ENCODE assay signal across 29 cellular contexts in genomic region chr13:100148422-100148821, GRCh38. TPM values are rescaled to one million over a fixed set of nuclear protein-coding genes. Genes with fewer than 3 reads are reported as not detected.
DNase-seq lines count a peak whose midpoint lies in the region; ATAC-seq and TF ChIP-seq lines count a peak whose summit lies in the region.
"Had no signal": no experiment of that assay in that cellular context is flagged by ENCODE, and none has a peak within 500 bp of the region (broad histone marks: within the 10 kb centered on the region; RNA-seq: fewer than 3 reads in every experiment).

No MANE protein-coding gene starts in this region.

- H3K4me2 ChIP-seq in GM23338 = peak overlapping the region; percentile 27
- no peak overlapping the region for H3K4me2 ChIP-seq in mesendoderm (ENCODE audit: low read length)

- no peaks in the 10 kb centered on the region for H3K9me3 ChIP-seq in NT2/D1 (ENCODE audit: insufficient read depth, low read length)
- H3K9me3 ChIP-seq: BE2C had no signal

- H3K4me1 Mint-ChIP-seq in GM23338 = peaks cover 38% of the 10 kb centered on the region
- H3K4me1 Mint-ChIP-seq: CD14-positive monocyte; CD8-positive, alpha-beta memory T cell had no signal

- peak overlapping the region; percentile 90 for H3K27ac ChIP-seq in GM23338 (ENCODE audit: low read depth)
- no peak overlapping the region for H3K27ac ChIP-seq in mesendoderm (ENCODE audit: low read depth, low read length)
- H3K27ac ChIP-seq: RWPE1 had no signal

- H3K4ac ChIP-seq in mesendoderm (ENCODE audit: low read depth, low read length) = no peak overlapping the region

- H3K9ac ChIP-seq in NT2/D1 (ENCODE audit: insufficient read length, low read depth) (no peak overlapping the region), mesendoderm (ENCODE audit: low read length) (no peak overlapping the region)

- no peak overlapping the region for H3K4me3 ChIP-seq in GM23338
- H3K4me3 ChIP-seq in NT2/D1 (ENCODE audit: insufficient read length, low read depth) = no peak overlapping the region
- no peak overlapping the region for H3K4me3 ChIP-seq in mesendoderm (ENCODE audit: low read length)
- H3K4me3 ChIP-seq: HAP-1 had no signal

- WGBS in mesendoderm (ENCODE audit: extremely low coverage, insufficient coverage, low lambda C conversion rate) = no CpG with 5 or more reads among the region's 4 CpGs

- H3K4me3 Mint-ChIP-seq in GM23338 = peak overlapping the region; percentile 54; the same call in 2 of the 3 replicates
- H3K4me3 Mint-ChIP-seq: CD14-positive monocyte; CD8-positive, alpha-beta memory T cell; HFFc6 had no signal

- no peak overlapping the region for H4K8ac ChIP-seq in mesendoderm (ENCODE audit: low read depth, low read length)

- no peaks in the 10 kb centered on the region for H3K27me3 ChIP-seq in GM23338 (ENCODE audit: insufficient read depth)
- no peaks in the 10 kb centered on the region for H3K27me3 ChIP-seq in NT2/D1 (ENCODE audit: insufficient read depth, insufficient read length)
- H3K27me3 ChIP-seq in mesendoderm (ENCODE audit: insufficient read depth, low read length, poor library complexity) = no peaks in the 10 kb centered on the region
- H3K27me3 ChIP-seq: BE2C had no signal

- H3K27ac Mint-ChIP-seq in GM23338 = peak overlapping the region; percentile 86
- H3K27ac Mint-ChIP-seq: HFFc6 had no signal

- H3K79me2 ChIP-seq in GM23338 (replicated peaks; ENCODE audit: insufficient read depth) (peaks cover 12% of the 10 kb centered on the region; the same call in 1 of the 2 replicates), mesendoderm (ENCODE audit: control insufficient read depth, insufficient read depth, low read length) (no peaks in the 10 kb centered on the region)

- no peaks in the 10 kb centered on the region for H3K79me1 ChIP-seq in mesendoderm (ENCODE audit: low read length)

- no peak overlapping the region for H3K18ac ChIP-seq in mesendoderm (ENCODE audit: low read length)

- peak; percentile 98 for ATAC-seq in GM23338
- ATAC-seq in HG02588 (IDR thresholded peaks at IDR 0.05; ENCODE audit: unreplicated experiment) = no peak
- ATAC-seq in GM18861 (IDR thresholded peaks at IDR 0.05; ENCODE audit: unreplicated experiment) = no peak
- ATAC-seq: HepG2, Panc1 had no signal

- H3K56ac ChIP-seq in mesendoderm (ENCODE audit: low read length) = no peak overlapping the region

- H3K23ac ChIP-seq in mesendoderm (ENCODE audit: low read length) = no peak overlapping the region

- H2BK120ac ChIP-seq in mesendoderm (ENCODE audit: low read depth, low read length) = no peak overlapping the region

- H3F3A ChIP-seq in GM23338 (replicated peaks; ENCODE audit: low read depth) = no peaks in the 10 kb centered on the region

- H3K9me2 ChIP-seq in GM23338 (ENCODE audit: insufficient read depth) = no peaks in the 10 kb centered on the region

- peaks cover 6% of the 10 kb centered on the region; the same call in 1 of the 3 replicates for H3K9me3 Mint-ChIP-seq in GM23338

- no peak for TF ChIP-seq CTCF in GM23338 (conservative IDR thresholded peaks at IDR 0.05; ENCODE audit: low read depth in 2 of 2)

- peak; percentile 74 for DNase-seq in GM23338 (ENCODE audit: low spot score)
- peak; percentile 55 for DNase-seq in NT2/D1 (ENCODE audit: low read depth, low spot score)
- DNase-seq in iPS DF 19.7 (ENCODE audit: low read depth, low spot score) = peak; percentile 56
- DNase-seq in mesendoderm = peak; percentile 40
- no peak for DNase-seq in activated CD4-positive, alpha-beta T cell treated with anti-CD3 and anti-CD28 coated beads for 48 hours
- no peak for DNase-seq in activated CD8-positive, alpha-beta memory T cell treated with anti-CD3 and anti-CD28 coated beads, Interleukin-2, amount 50 U/mL, for 48 hours
- DNase-seq: 8988T; ACHN; BE2C; Calu3; CD8-positive, alpha-beta memory T cell; DMS153; DND-41; HFFc6; Karpas-422; NCI-H1092; NCI-H1417 treated with DMSO at 0.1 percent for 48 hours; NCI-H1694 treated with DMSO at 0.1 percent for 48 hours; NCI-H2081; NCI-H2227 treated with DMSO at 0.1 percent for 48 hours; NCI-H69; SHP77 had no signal

- H3K27me3 Mint-ChIP-seq in GM23338 (ENCODE audit: insufficient read depth, low read depth, poor library complexity) = no peaks in the 10 kb centered on the region
- H3K27me3 Mint-ChIP-seq: CD8-positive, alpha-beta memory T cell had no signal

- no peak overlapping the region for H4K5ac ChIP-seq in mesendoderm (ENCODE audit: low read length)

- H3K36me3 ChIP-seq in GM23338 (ENCODE audit: insufficient read depth) (no peaks in the 10 kb centered on the region), NT2/D1 (ENCODE audit: insufficient read depth, insufficient read length, low read length) (peaks cover 3% of the 10 kb centered on the region), mesendoderm (ENCODE audit: control insufficient read depth, insufficient read depth, low read length) (no peaks in the 10 kb centered on the region)
- H3K36me3 ChIP-seq: BE2C, HAP-1 had no signal

- H2AFZ ChIP-seq in GM23338 = no peak overlapping the region

- H3K36me3 Mint-ChIP-seq in GM23338 (ENCODE audit: low read depth) = peaks cover 17% of the 10 kb centered on the region

- H4K20me1 ChIP-seq in GM23338 (replicated peaks; ENCODE audit: insufficient read depth) = no peaks in the 10 kb centered on the region

- no peak overlapping the region for H2AK5ac ChIP-seq in mesendoderm (ENCODE audit: low read length)

- H2BK5ac ChIP-seq in mesendoderm (ENCODE audit: low read length) = no peak overlapping the region

- H2BK15ac ChIP-seq in mesendoderm (replicated peaks; ENCODE audit: low read depth) = no peak overlapping the region

- H3K4me1 ChIP-seq in GM23338 (ENCODE audit: insufficient read depth) = peaks cover 25% of the 10 kb centered on the region
- H3K4me1 ChIP-seq in NT2/D1 (ENCODE audit: insufficient read depth, insufficient read length) = no peaks in the 10 kb centered on the region
- H3K4me1 ChIP-seq in mesendoderm (ENCODE audit: control insufficient read depth, low read depth, low read length) = peaks cover 2% of the 10 kb centered on the region
- H3K4me1 ChIP-seq: BE2C had no signal

TF ChIP-seq in GM23338, 12 proteins besides CTCF, POLR2A, EP300 and RAD21 (continues in another document):
- no peak for TF ChIP-seq ZNF331 (CRISPR knock-in tag; IDR thresholded peaks at IDR 0.05; ENCODE audit: low read depth)
- peak; percentile 38; the same call in 1 of the 2 replicates for TF ChIP-seq CREB1 (CRISPR knock-in tag; IDR thresholded peaks at IDR 0.05; ENCODE audit: low read depth)
- peak; percentile 74; the same call in 1 of the 2 replicates for TF ChIP-seq NANOG (IDR thresholded peaks at IDR 0.05; ENCODE audit: borderline replicate concordance)

RNA-seq across cellular contexts. Expression of gene PCCA, which starts 59.5 kb away (rescaled TPM):
- total RNA-seq in GM23338 (2014; rRNA removed; shearing (Covaris generic)) = 46.6 and 75.7 TPM in 2 replicates
- 35.3 and 41.9 TPM in 2 replicates for polyA plus RNA-seq in GM23338 (2016; fragmentation: Nextera tagmentation; extraction: Ambion mirVana)
- 22.9 TPM for polyA plus RNA-seq in mesendoderm (2013, experiment 1 of 2)
- polyA plus RNA-seq in mesendoderm (2013, experiment 2 of 2) = 22.0 TPM

Comparison
In these comparisons a context has a peak if more than half of its experiments do, and no peak if none do; other contexts are left out.
1. DNase-seq: peak in GM23338 (single experiment), NT2/D1 (single experiment), iPS DF 19.7 (single experiment) and mesendoderm (single experiment); none in activated CD4-positive, alpha-beta T cell treated with anti-CD3 and anti-CD28 coated beads for 48 hours (single experiment) and activated CD8-positive, alpha-beta memory T cell treated with anti-CD3 and anti-CD28 coated beads, Interleukin-2, amount 50 U/mL, for 48 hours (single experiment).